In genomic region chr7:66910789-66911188, GRCh38 we compare ENCODE assay signal across 1 cellular context.
TF ChIP-seq lines count a peak whose summit lies in the region.

No MANE protein-coding gene starts in this region.

TF ChIP-seq in HepG2, 621 proteins besides CTCF, POLR2A, EP300 and RAD21 (continued from another document):
- TF ChIP-seq, protein P1, sequence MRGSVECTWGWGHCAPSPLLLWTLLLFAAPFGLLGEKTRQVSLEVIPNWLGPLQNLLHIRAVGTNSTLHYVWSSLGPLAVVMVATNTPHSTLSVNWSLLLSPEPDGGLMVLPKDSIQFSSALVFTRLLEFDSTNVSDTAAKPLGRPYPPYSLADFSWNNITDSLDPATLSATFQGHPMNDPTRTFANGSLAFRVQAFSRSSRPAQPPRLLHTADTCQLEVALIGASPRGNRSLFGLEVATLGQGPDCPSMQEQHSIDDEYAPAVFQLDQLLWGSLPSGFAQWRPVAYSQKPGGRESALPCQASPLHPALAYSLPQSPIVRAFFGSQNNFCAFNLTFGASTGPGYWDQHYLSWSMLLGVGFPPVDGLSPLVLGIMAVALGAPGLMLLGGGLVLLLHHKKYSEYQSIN (CRISPR knock-in tag; IDR thresholded peaks at IDR 0.05; ENCODE audit: borderline replicate concordance), result no peak
- TF ChIP-seq MLXIP (CRISPR knock-in tag; IDR thresholded peaks at IDR 0.05; ENCODE audit: borderline replicate concordance) (no peak), NFYB (CRISPR knock-in tag; IDR thresholded peaks at IDR 0.05) (no peak), HINFP (CRISPR knock-in tag; IDR thresholded peaks at IDR 0.05; ENCODE audit: low read depth) (no peak), ASH2L (IDR thresholded peaks at IDR 0.05; ENCODE audit: insufficient read length, low read depth, low read length) (no peak)
